Comparison of ENCODE assay signal across 12 cellular contexts in genomic region chr15:89121414-89121813, GRCh38. TPM values are rescaled to one million over a fixed set of nuclear protein-coding genes. Genes with fewer than 3 reads are reported as not detected.
A peak's percentile ranks its signal among the peaks of the same experiment; 100 is the strongest.
DNase-seq lines count a peak whose midpoint lies in the region; ATAC-seq and TF ChIP-seq lines count a peak whose summit lies in the region.
"Had no signal": no experiment of that assay in that cellular context is flagged by ENCODE, and none has a peak within 500 bp of the region (broad histone marks: within the 10 kb centered on the region; RNA-seq: fewer than 3 reads in every experiment).

No MANE protein-coding gene starts in this region.

- H3K4me3 Mint-ChIP-seq in Calu3 (ENCODE audit: low read depth, unreplicated experiment) = peak overlapping the region; percentile 27
- H3K4me3 Mint-ChIP-seq: activated CD8-positive, alpha-beta memory T cell treated with anti-CD3 and anti-CD28 coated beads, Interleukin-2, amount 10 ng/mL, durations not matched to agents 7 days and 5 days had no signal

- H3K4me1 ChIP-seq in neutrophil (ENCODE audit: control insufficient read depth in 1 of 2, insufficient read depth in 1 of 2, low read depth in 1 of 2, low read length in 1 of 2) = peaks cover 28 to 29% of the 10 kb centered on the region in 2 experiments

- no peaks in the 10 kb centered on the region for H3K27me3 Mint-ChIP-seq in Calu3 (ENCODE audit: unreplicated experiment)
- H3K27me3 Mint-ChIP-seq: activated CD8-positive, alpha-beta memory T cell treated with anti-CD3 and anti-CD28 coated beads, Interleukin-2, amount 10 ng/mL, durations not matched to agents 7 days and 5 days had no signal

- TF ChIP-seq CTCF in Calu3 (IDR thresholded peaks at IDR 0.05; ENCODE audit: unreplicated experiment) = no peak
- no peak for TF ChIP-seq CTCF in dorsolateral prefrontal cortex (IDR thresholded peaks at IDR 0.05 in 54 of 56, conservative IDR thresholded peaks at IDR 0.05 in 2 of 56; ENCODE audit: low read depth in 1 of 56, partially characterized antibody in 56 of 56)
- TF ChIP-seq CTCF in neutrophil (IDR thresholded peaks at IDR 0.05) = no peak

- DNase-seq in Calu3 = no peak
- peak; percentile 24 for DNase-seq in NCI-H510A (lab: John Stamatoyannopoulos, UW)
- no peak for DNase-seq in dorsolateral prefrontal cortex
- no peak for DNase-seq in activated CD4-positive, alpha-beta T cell treated with anti-CD3 and anti-CD28 coated beads, Interleukin-2, amount 50 U/mL, for 1 hour
- no peak for DNase-seq in NCI-H446 treated with DMSO at 0.1 percent for 48 hours (lab: John Stamatoyannopoulos, UW)
- no peak for DNase-seq in H4 (ENCODE audit: low spot score)
- DNase-seq: activated CD8-positive, alpha-beta memory T cell treated with anti-CD3 and anti-CD28 coated beads, Interleukin-2, amount 10 ng/mL, durations not matched to agents 7 days and 5 days; brain microvascular endothelial cell; NCI-H1436 treated with DMSO at 0.1 percent for 48 hours; SW 1271 had no signal

- CTCF ChIA-PET in Calu3 (lab: Charles Lee) = interaction anchor here (0.6 to 3.9 kb wide), 11 partner anchors 8 to 56 kb away, joined by 3 to 21 read pairs (median 4); partner anchors contain the start of gene ABHD2

- H3K4me1 Mint-ChIP-seq in Calu3 (ENCODE audit: low read depth, unreplicated experiment) = peaks cover 93% of the 10 kb centered on the region

- peak overlapping the region; percentile 98 for H3K27ac Mint-ChIP-seq in Calu3 (ENCODE audit: unreplicated experiment)
- H3K27ac Mint-ChIP-seq: activated CD8-positive, alpha-beta memory T cell treated with anti-CD3 and anti-CD28 coated beads, Interleukin-2, amount 10 ng/mL, durations not matched to agents 7 days and 5 days had no signal

- no peaks in the 10 kb centered on the region for H3K9me3 ChIP-seq in neutrophil

- no peaks in the 10 kb centered on the region for H3K9me3 Mint-ChIP-seq in Calu3 (ENCODE audit: low read depth, unreplicated experiment)

- no peak overlapping the region for H3K4me3 ChIP-seq in dorsolateral prefrontal cortex
- H3K4me3 ChIP-seq in neutrophil (ENCODE audit: low read depth in 1 of 2, low read length in 1 of 2) = no peak overlapping the region

- H3K36me3 Mint-ChIP-seq in Calu3 (ENCODE audit: insufficient read depth, unreplicated experiment) = peaks cover 84% of the 10 kb centered on the region

- H3K27me3 ChIP-seq in dorsolateral prefrontal cortex (no peaks in the 10 kb centered on the region), neutrophil (no peaks in the 10 kb centered on the region)
- H3K27me3 ChIP-seq: brain microvascular endothelial cell had no signal

- no TSS peak for BruUV-seq in Calu3 (replicated peaks; lab: Mats Ljungman, UMichigan)

- no peak for ATAC-seq in HG02763 (IDR thresholded peaks at IDR 0.05; ENCODE audit: unreplicated experiment)
- ATAC-seq: activated CD8-positive, alpha-beta memory T cell treated with anti-CD3 and anti-CD28 coated beads, Interleukin-2, amount 10 ng/mL, durations not matched to agents 7 days and 5 days had no signal

- intact Hi-C loops in Calu3 (cut with micrococcal nuclease; ENCODE audit: unreplicated experiment) = loop anchor here (2.0 kb wide), 2 partner anchors 31 to 59 kb away; no protein-coding TSS in a partner anchor
- intact Hi-C loops in dorsolateral prefrontal cortex (cut with DNase I) = no loop called here

- H3K36me3 ChIP-seq in neutrophil = peaks cover 90% of the 10 kb centered on the region
- H3K36me3 ChIP-seq: brain microvascular endothelial cell had no signal

- H3K27ac ChIP-seq in dorsolateral prefrontal cortex = peak overlapping the region in 47 of 59 donors; percentile 0 to 95 (median 68)
- peak overlapping the region; percentile 81 for H3K27ac ChIP-seq in neutrophil

RNA-seq across cellular contexts. Expression of gene ABHD2, which starts 33.2 kb away (rescaled TPM):
- 300 and 353 TPM in 2 replicates for total RNA-seq in Calu3 (2022)
- 100 to 1,000 TPM in 119 of 120 experiments, 10 to 100 TPM in 1; 89.8 to 236 (median 169) TPM for total RNA-seq in dorsolateral prefrontal cortex
- total RNA-seq in H4 (2014; rRNA removed; shearing (Covaris generic)) = 15.2 and 19.0 TPM in 2 replicates
